Comparison of ENCODE assay signal across 32 cellular contexts in the genomic region with DNA sequence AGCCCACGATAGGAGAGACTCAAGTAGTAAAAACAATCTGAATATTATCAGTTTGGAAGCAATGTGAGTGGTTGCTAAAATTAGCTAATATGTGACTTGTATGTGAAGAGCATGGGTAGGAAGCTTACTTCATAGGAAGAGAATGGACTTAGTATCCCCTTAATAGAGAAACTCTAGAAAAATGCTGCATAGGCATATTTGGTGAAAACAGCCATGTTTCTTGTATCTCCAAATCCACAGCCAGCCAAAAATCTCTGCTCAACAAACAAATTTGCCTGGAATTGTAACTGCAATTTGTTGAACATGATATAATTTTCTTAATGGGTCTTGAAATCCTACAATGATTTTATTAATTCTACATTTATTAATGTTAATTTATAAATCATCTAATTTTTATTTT.
DNase-seq lines count a peak whose midpoint lies in the region; ATAC-seq, FAIRE-seq and TF ChIP-seq lines count a peak whose summit lies in the region.
"Had no signal": no experiment of that assay in that cellular context is flagged by ENCODE, and none has a peak within 500 bp of the region (broad histone marks: within the 10 kb centered on the region; RNA-seq: fewer than 3 reads in every experiment).

No MANE protein-coding gene starts in this region.

- H3K27me3 ChIP-seq in HepG2 (ENCODE audit: control insufficient read depth in 1 of 2, insufficient read depth in 2 of 2, low read length in 2 of 2) (no peaks in the 10 kb centered on the region), right lobe of liver (no peaks in the 10 kb centered on the region), K562 (ENCODE audit: control insufficient read depth in 2 of 2, insufficient read depth in 2 of 2, low read length in 2 of 2) (no peaks in the 10 kb centered on the region)
- H3K27me3 ChIP-seq: BE2C; BLaER1; BLaER1 treated with 17β-estradiol and CSF1 and Interleukin-3, amounts not matched to agents 10 nM and 100 nM had no signal

- BruUV-seq in HepG2 (replicated peaks; lab: Mats Ljungman, UMichigan) = no TSS peak
- no TSS peak for BruUV-seq in K562 (replicated peaks; lab: Mats Ljungman, UMichigan)

- TF ChIP-seq RAD21 in HepG2 (CRISPR knock-in tag; IDR thresholded peaks at IDR 0.05) (no peak), K562 (CRISPR knock-in tag; conservative IDR thresholded peaks at IDR 0.05 in 1 of 2, IDR thresholded peaks at IDR 0.05 in 1 of 2) (no peak)

- no peak for TF ChIP-seq POLR2A in HepG2 (IDR thresholded peaks at IDR 0.05; ENCODE audit: insufficient read depth in 1 of 2, low read depth in 2 of 2, low read length in 2 of 2)
- no peak for TF ChIP-seq POLR2A in right lobe of liver (IDR thresholded peaks at IDR 0.05)
- TF ChIP-seq POLR2A in K562 (conservative IDR thresholded peaks at IDR 0.05) = no peak

- no peaks in the 10 kb centered on the region for H3K4me1 ChIP-seq in HepG2 (ENCODE audit: insufficient read depth, low read length)
- peaks cover 0 to 10% (median 0%) of the 10 kb centered on the region in 4 donors for H3K4me1 ChIP-seq in right lobe of liver
- no peaks in the 10 kb centered on the region for H3K4me1 ChIP-seq in K562 (replicated peaks in 1 of 2; ENCODE audit: control insufficient read depth in 2 of 2, insufficient read depth in 2 of 2, low read length in 2 of 2)
- H3K4me1 ChIP-seq: A549, BE2C, BLaER1, Caco-2 had no signal

- FAIRE-seq in HepG2 (lab: Jason Lieb, UNC) (no peak), K562 (lab: Jason Lieb, UNC) (no peak)
- FAIRE-seq: A204.1, A549, D721Med had no signal

- H3K4me3 ChIP-seq in HepG2 (replicated peaks in 1 of 3; ENCODE audit: insufficient read depth in 1 of 3, low read depth in 2 of 3, low read length in 3 of 3) (no peak overlapping the region), right lobe of liver (no peak overlapping the region), K562 (no peak overlapping the region)
- H3K4me3 ChIP-seq: A549; BLaER1; BLaER1 treated with 17β-estradiol and CSF1 and Interleukin-3, amounts not matched to agents 10 nM and 100 nM had no signal

- TF ChIP-seq EP300 in HepG2 (IDR thresholded peaks at IDR 0.05; ENCODE audit: low read depth in 2 of 2, low read length in 2 of 2) (no peak), HepG2 (CRISPR knock-in tag; IDR thresholded peaks at IDR 0.05; ENCODE audit: borderline replicate concordance) (no peak), K562 (IDR thresholded peaks at IDR 0.05; ENCODE audit: low read length) (no peak)

- H3K27ac ChIP-seq in HepG2 (ENCODE audit: extremely low read length, insufficient read depth, low read length) (no peak overlapping the region), right lobe of liver (no peak overlapping the region), K562 (ENCODE audit: extremely low read depth, low read depth, low read length) (no peak overlapping the region)
- H3K27ac ChIP-seq: 22Rv1; A549; BLaER1; BLaER1 treated with 17β-estradiol and CSF1 and Interleukin-3, amounts not matched to agents 10 nM and 100 nM; C4-2B had no signal

- no peaks in the 10 kb centered on the region for H4K20me1 ChIP-seq in HepG2 (ENCODE audit: insufficient read depth, low read length)
- no peaks in the 10 kb centered on the region for H4K20me1 ChIP-seq in K562 (replicated peaks; ENCODE audit: control insufficient read depth, insufficient read depth, low read length)
- H4K20me1 ChIP-seq: BLaER1; BLaER1 treated with 17β-estradiol and CSF1 and Interleukin-3, amounts not matched to agents 10 nM and 100 nM had no signal

- intact Hi-C loops in HepG2 (cut with micrococcal nuclease; ENCODE audit: unreplicated experiment) = no loop called here
- intact Hi-C loops in right lobe of liver (cut with DNase I) = no loop called here
- intact Hi-C loops in K562 (cut with micrococcal nuclease) = no loop called here

- H3K9me3 ChIP-seq in HepG2 (ENCODE audit: low read length) = peaks cover 24% of the 10 kb centered on the region
- H3K9me3 ChIP-seq in right lobe of liver = no peaks in the 10 kb centered on the region
- no peaks in the 10 kb centered on the region for H3K9me3 ChIP-seq in K562 (replicated peaks; ENCODE audit: control insufficient read depth, insufficient read depth, low read depth, low read length)
- H3K9me3 ChIP-seq: A549; BE2C; BLaER1; BLaER1 treated with 17β-estradiol and CSF1 and Interleukin-3, amounts not matched to agents 10 nM and 100 nM; Caco-2 had no signal

- no peak overlapping the region for H3K4me2 ChIP-seq in HepG2 (ENCODE audit: low read depth, low read length)
- no peak overlapping the region for H3K4me2 ChIP-seq in K562 (ENCODE audit: insufficient read depth, low read length)
- H3K4me2 ChIP-seq: A549; BLaER1; BLaER1 treated with 17β-estradiol and CSF1 and Interleukin-3, amounts not matched to agents 10 nM and 100 nM had no signal

- POLR2A ChIA-PET in HepG2 (lab: Yijun Ruan, JAX) = no interaction called here
- POLR2A ChIA-PET in K562 (lab: Yijun Ruan, JAX) = no interaction called here

- no peak overlapping the region for H2AFZ ChIP-seq in HepG2 (ENCODE audit: low read length)
- no peak overlapping the region for H2AFZ ChIP-seq in K562 (ENCODE audit: low read depth, low read length)

- no peaks in the 10 kb centered on the region for H3K36me3 ChIP-seq in HepG2 (replicated peaks in 1 of 2; ENCODE audit: control insufficient read depth in 1 of 2, insufficient read depth in 2 of 2, low read length in 2 of 2)
- no peaks in the 10 kb centered on the region for H3K36me3 ChIP-seq in right lobe of liver
- no peaks in the 10 kb centered on the region for H3K36me3 ChIP-seq in K562 (ENCODE audit: control insufficient read depth, insufficient read depth, low read length)
- H3K36me3 ChIP-seq: BE2C; BLaER1; BLaER1 treated with 17β-estradiol and CSF1 and Interleukin-3, amounts not matched to agents 10 nM and 100 nM had no signal

- H3K9me1 ChIP-seq in K562 (ENCODE audit: control insufficient read depth, insufficient read depth, low read length) = no peaks in the 10 kb centered on the region

- H3K9ac ChIP-seq in HepG2 (ENCODE audit: insufficient read depth, low read depth, low read length) (no peak overlapping the region), K562 (ENCODE audit: insufficient read depth in 1 of 2, low read depth in 2 of 2, low read length in 2 of 2) (no peak overlapping the region)
- H3K9ac ChIP-seq: BLaER1; BLaER1 treated with 17β-estradiol and CSF1 and Interleukin-3, amounts not matched to agents 10 nM and 100 nM had no signal

- no peak for TF ChIP-seq CTCF in HepG2 (CRISPR knock-in tag; IDR thresholded peaks at IDR 0.05)
- TF ChIP-seq CTCF in right lobe of liver (IDR thresholded peaks at IDR 0.05) = no peak
- no peak for TF ChIP-seq CTCF in K562 (IDR thresholded peaks at IDR 0.05 in 2 of 3, conservative IDR thresholded peaks at IDR 0.05 in 1 of 3; ENCODE audit: insufficient read depth in 2 of 3, low read depth in 1 of 3, low read length in 3 of 3)

- DNase-seq in NCI-H2227 treated with DMSO at 0.1 percent for 48 hours (lab: John Stamatoyannopoulos, UW) (peak; percentile 1), NCI-H2227 (lab: John Stamatoyannopoulos, UW; ENCODE audit: unreplicated experiment) (no peak), HepG2 (ENCODE audit: low spot score) (no peak), right lobe of liver (no peak), K562 (ENCODE audit: extremely low read depth in 1 of 4, low spot score in 3 of 4) (no peak), AG08396 (ENCODE audit: low spot score) (no peak)
- DNase-seq: 8988T; ACHN; AML-193; BE2C; C1 segment of cervical spinal cord; Caco-2; Calu3; CD4-positive, alpha-beta T cell; CD4-positive, CD25-positive, alpha-beta regulatory T cell; CD8-positive, alpha-beta memory T cell; CD8-positive, alpha-beta T cell; COR-L47; DMS 273 treated with DMSO at 0.1 percent for 48 hours; DMS153; DMS53; DMS79; DMS79 treated with DMSO at 0.1 percent for 48 hours; DND-41; EL had no signal

- 40% methylated on average over 1 of the region's 1 CpG for WGBS in HepG2 (ENCODE audit: low lambda C conversion rate)
- 18% methylated on average over 1 of the region's 1 CpG for WGBS in right lobe of liver (ENCODE audit: insufficient coverage, low coverage, low lambda C conversion rate, missing lambda C conversion rate)
- 56% methylated on average over 1 of the region's 1 CpG for WGBS in K562 (ENCODE audit: insufficient coverage, low coverage, missing lambda C conversion rate)

- CTCF ChIA-PET in HepG2 (lab: Yijun Ruan, JAX; ENCODE audit: low intra/inter-chr PET ratio, low total read pairs) (no interaction called here), K562 (lab: Yijun Ruan, JAX; ENCODE audit: low intra/inter-chr PET ratio) (interaction anchor here (0.6 kb wide), 1 partner anchor 13 kb away, joined by 3 read pairs; no protein-coding TSS in a partner anchor)

- ATAC-seq in HepG2 (no peak), right lobe of liver (no peak), K562 (no peak)
- ATAC-seq: A549; CD8-positive, alpha-beta T cell had no signal

- in situ Hi-C loops in HepG2 (cut with HindIII; ENCODE audit: extremely low pct_ligation_motif_present, low pct_unique_long_range_greater_than_20kb) = no loop called here
- in situ Hi-C loops in K562 (cut with MboI) = no loop called here

- H3K79me2 ChIP-seq in HepG2 (ENCODE audit: insufficient read depth, low read length) = no peaks in the 10 kb centered on the region
- no peaks in the 10 kb centered on the region for H3K79me2 ChIP-seq in K562 (ENCODE audit: control insufficient read depth, insufficient read depth, low read length)

TF ChIP-seq in HepG2, 621 proteins besides CTCF, POLR2A, EP300 and RAD21:
- TF ChIP-seq DPF2 (CRISPR knock-in tag; IDR thresholded peaks at IDR 0.05; ENCODE audit: borderline replicate concordance, low read depth) (no peak), MAFF (IDR thresholded peaks at IDR 0.05; ENCODE audit: low read depth, low read length) (peak; percentile 67), MAFK (conservative IDR thresholded peaks at IDR 0.05 in 1 of 2, IDR thresholded peaks at IDR 0.05 in 1 of 2; ENCODE audit: low read length in 2 of 2) (peak; percentile 51 to 78)

TF ChIP-seq in K562, 482 proteins besides CTCF, POLR2A, EP300 and RAD21:
- peak; percentile 59; the same call in 1 of the 2 replicates for TF ChIP-seq C11orf30 (IDR thresholded peaks at IDR 0.05; ENCODE audit: low read depth)
- TF ChIP-seq MAFK (IDR thresholded peaks at IDR 0.05; ENCODE audit: low read length) = peak; percentile 53; the same call in 1 of the 2 replicates
- TF ChIP-seq BCL6 (CRISPR knock-in tag; IDR thresholded peaks at IDR 0.05) = no peak
- peak; percentile 78 for TF ChIP-seq ZNF316 (IDR thresholded peaks at IDR 0.05)
- TF ChIP-seq MAFF (IDR thresholded peaks at IDR 0.05; ENCODE audit: low read length) = peak; percentile 70
- no peak for TF ChIP-seq STAT5A (IDR thresholded peaks at IDR 0.05; ENCODE audit: borderline replicate concordance, low read length)
- peak; percentile 47 for TF ChIP-seq MAFG (tag; conservative IDR thresholded peaks at IDR 0.05)
- no peak for TF ChIP-seq TBP (optimal IDR thresholded peaks at IDR 0.05; ENCODE audit: low read depth, low read length)
